Comparison of ENCODE assay signal across 7 cellular contexts in genomic region chr7:2237109-2237602, GRCh38. TPM values are rescaled to one million over a fixed set of nuclear protein-coding genes. Genes with fewer than 3 reads are reported as not detected.
DNase-seq lines count a peak whose midpoint lies in the region; ATAC-seq, FAIRE-seq and TF ChIP-seq lines count a peak whose summit lies in the region.

No MANE protein-coding gene starts in this region.

- no peak for TF ChIP-seq CTCF in OCI-LY1 (IDR thresholded peaks at IDR 0.05; ENCODE audit: low read length)
- TF ChIP-seq CTCF in kidney (IDR thresholded peaks at IDR 0.05; ENCODE audit: borderline replicate concordance, extremely low read depth, insufficient read depth): no peak

- H3K4me1 ChIP-seq in OCI-LY1 (ENCODE audit: insufficient read depth, low read length, severe bottlenecking) (peaks cover 36% of the 10 kb centered on the region), kidney (ENCODE audit: control insufficient read depth in 1 of 2, insufficient read depth in 1 of 2, low read depth in 1 of 2, low read length in 2 of 2) (peaks cover 0 to 11% of the 10 kb centered on the region in 2 donors)

- H3K27ac ChIP-seq in OCI-LY1 (ENCODE audit: low read depth, low read length, poor library complexity, severe bottlenecking) (peak overlapping the region; percentile 86), kidney (ENCODE audit: low read depth in 2 of 2, low read length in 2 of 2) (no peak overlapping the region)

- H3K36me3 ChIP-seq in OCI-LY1 (ENCODE audit: insufficient read depth, low read length) (peaks cover 54% of the 10 kb centered on the region), kidney (ENCODE audit: control insufficient read depth in 1 of 2, insufficient read depth in 2 of 2, low read length in 2 of 2) (peaks cover 10 to 32% of the 10 kb centered on the region in 2 donors)

- ATAC-seq in GM19023 (IDR thresholded peaks at IDR 0.05; ENCODE audit: unreplicated experiment) (peak; percentile 56), HG02840 (IDR thresholded peaks at IDR 0.05; ENCODE audit: low FRiP score, unreplicated experiment) (peak; percentile 61)
- no peak for ATAC-seq in activated CD8-positive, alpha-beta memory T cell treated with anti-CD3 and anti-CD28 coated beads, Interleukin-2, amount 10 ng/mL, durations not matched to agents 7 days and 5 days

- peaks cover 14% of the 10 kb centered on the region for H3K79me2 ChIP-seq in OCI-LY1 (ENCODE audit: insufficient read depth, low read length)

- H3K27ac Mint-ChIP-seq in activated CD8-positive, alpha-beta memory T cell treated with anti-CD3 and anti-CD28 coated beads, Interleukin-2, amount 10 ng/mL, durations not matched to agents 7 days and 5 days: no peak overlapping the region

- H3F3A ChIP-seq in OCI-LY1 (ENCODE audit: insufficient read depth, low read length): peaks cover 8% of the 10 kb centered on the region; the same call in 1 of the 2 replicates

- no peak overlapping the region for H2AFZ ChIP-seq in OCI-LY1 (ENCODE audit: low read length)

- H4K20me1 ChIP-seq in OCI-LY1 (ENCODE audit: insufficient read depth, low read length): no peaks in the 10 kb centered on the region

- no peaks in the 10 kb centered on the region for H3K9me3 Mint-ChIP-seq in activated CD8-positive, alpha-beta memory T cell treated with anti-CD3 and anti-CD28 coated beads, Interleukin-2, amount 10 ng/mL, durations not matched to agents 7 days and 5 days (ENCODE audit: low read depth)

- CTCF ChIA-PET in activated CD8-positive, alpha-beta memory T cell treated with anti-CD3 and anti-CD28 coated beads, Interleukin-2, amount 10 ng/mL, durations not matched to agents 7 days and 5 days (lab: Charles Lee): interaction anchor here (0.8 to 1.5 kb wide), 3 partner anchors 110 to 116 kb away, joined by 3 to 7 read pairs (median 4); no protein-coding TSS in a partner anchor

- peaks cover 32% of the 10 kb centered on the region for H3K36me3 Mint-ChIP-seq in activated CD8-positive, alpha-beta memory T cell treated with anti-CD3 and anti-CD28 coated beads, Interleukin-2, amount 10 ng/mL, durations not matched to agents 7 days and 5 days

- H3K9me3 ChIP-seq in OCI-LY1 (ENCODE audit: low read length): no peaks in the 10 kb centered on the region
- no peaks in the 10 kb centered on the region for H3K9me3 ChIP-seq in kidney (ENCODE audit: control insufficient read depth in 1 of 2, low read length in 2 of 2)

- peak overlapping the region; percentile 28; the same call in 1 of the 2 replicates for H3K4me2 ChIP-seq in OCI-LY1 (ENCODE audit: low read length)

- H3K27me3 Mint-ChIP-seq in activated CD8-positive, alpha-beta memory T cell treated with anti-CD3 and anti-CD28 coated beads, Interleukin-2, amount 10 ng/mL, durations not matched to agents 7 days and 5 days: no peaks in the 10 kb centered on the region

- H3K9ac ChIP-seq in OCI-LY1 (ENCODE audit: low read length) (peak overlapping the region; percentile 36), kidney (ENCODE audit: low read length in 2 of 2) (no peak overlapping the region)

- H3K4me1 Mint-ChIP-seq in activated CD8-positive, alpha-beta memory T cell treated with anti-CD3 and anti-CD28 coated beads, Interleukin-2, amount 10 ng/mL, durations not matched to agents 7 days and 5 days: peaks cover 29% of the 10 kb centered on the region

- no peaks in the 10 kb centered on the region for H3K27me3 ChIP-seq in OCI-LY1 (ENCODE audit: insufficient read depth, low read length)

- DNase-seq in kidney (peak; percentile 76), NCI-H1436 treated with DMSO at 0.1 percent for 48 hours (lab: John Stamatoyannopoulos, UW) (no peak), iPS-NIHi11 (ENCODE audit: low spot score) (no peak)
- DNase-seq in activated CD8-positive, alpha-beta memory T cell treated with anti-CD3 and anti-CD28 coated beads, Interleukin-2, amount 10 ng/mL, durations not matched to agents 7 days and 5 days: no peak

- no peaks in the 10 kb centered on the region for H3K9me2 ChIP-seq in OCI-LY1 (ENCODE audit: low read depth, low read length)

- intact Hi-C loops in kidney (cut with DNase I): no loop called here

- no peak for FAIRE-seq in kidney (lab: Jason Lieb, UNC)

- H3K4me3 Mint-ChIP-seq in activated CD8-positive, alpha-beta memory T cell treated with anti-CD3 and anti-CD28 coated beads, Interleukin-2, amount 10 ng/mL, durations not matched to agents 7 days and 5 days: no peak overlapping the region

- no peak overlapping the region for H3K4me3 ChIP-seq in OCI-LY1 (ENCODE audit: low read depth, low read length, poor library complexity, severe bottlenecking)
- H3K4me3 ChIP-seq in kidney (ENCODE audit: low read length in 2 of 2): no peak overlapping the region

RNA-seq across cellular contexts. Expression of gene MAD1L1, which starts 4.4 kb away (rescaled TPM):
- 45.2 TPM for total RNA-seq in kidney
- polyA plus RNA-seq in kidney (ENCODE audit: insufficient read depth, low read depth, low replicate concordance): 33.2 TPM
- total RNA-seq in activated CD8-positive, alpha-beta memory T cell treated with anti-CD3 and anti-CD28 coated beads, Interleukin-2, amount 10 ng/mL, durations not matched to agents 7 days and 5 days: 10 to 100 TPM; 60.0 to 97.7 TPM

RNA-seq across cellular contexts. Expression of gene MRM2, which starts 4.8 kb away (rescaled TPM):
- 25.6 TPM for total RNA-seq in kidney
- 25.6 TPM for polyA plus RNA-seq in kidney (ENCODE audit: insufficient read depth, low read depth, low replicate concordance)
- total RNA-seq in activated CD8-positive, alpha-beta memory T cell treated with anti-CD3 and anti-CD28 coated beads, Interleukin-2, amount 10 ng/mL, durations not matched to agents 7 days and 5 days: 10 to 100 TPM; 27.6 to 35.1 TPM

RNA-seq across cellular contexts. Expression of gene NUDT1, which starts 4.9 kb away (rescaled TPM):
- total RNA-seq in kidney: 9.3 TPM
- polyA plus RNA-seq in kidney (ENCODE audit: insufficient read depth, low read depth, low replicate concordance): 12.1 TPM
- total RNA-seq in activated CD8-positive, alpha-beta memory T cell treated with anti-CD3 and anti-CD28 coated beads, Interleukin-2, amount 10 ng/mL, durations not matched to agents 7 days and 5 days: 100 to 1,000 TPM in 1 of 2 experiments, 10 to 100 TPM in 1; 85.7 to 105 TPM
